Comparison of ENCODE assay signal across 8 cellular contexts in genomic region chr2:47437287-47437686, GRCh38. TPM values are rescaled to one million over a fixed set of nuclear protein-coding genes. Genes with fewer than 3 reads are reported as not detected.
DNase-seq lines count a peak whose midpoint lies in the region; ATAC-seq and TF ChIP-seq lines count a peak whose summit lies in the region.
"Had no signal": no experiment of that assay in that cellular context is flagged by ENCODE, and none has a peak within 500 bp of the region (broad histone marks: within the 10 kb centered on the region; RNA-seq: fewer than 3 reads in every experiment).

No MANE protein-coding gene starts in this region.

- H3K36me3 ChIP-seq in OCI-LY3 (replicated peaks; ENCODE audit: low read depth, low read length): peaks cover 16% of the 10 kb centered on the region
- no peaks in the 10 kb centered on the region for H3K36me3 ChIP-seq in fibroblast of lung (ENCODE audit: control insufficient read depth, insufficient read depth, low read length)
- no peaks in the 10 kb centered on the region for H3K36me3 ChIP-seq in effector memory CD4-positive, alpha-beta T cell (ENCODE audit: control insufficient read depth, insufficient read depth, low read length)

- H3K27ac ChIP-seq in OCI-LY3 (ENCODE audit: low read length) (no peak overlapping the region), fibroblast of lung (ENCODE audit: insufficient read depth, low read length) (no peak overlapping the region)
- H3K27ac ChIP-seq in effector memory CD4-positive, alpha-beta T cell (ENCODE audit: insufficient read depth, low read length, poor library complexity, severe bottlenecking): no peak overlapping the region

- intact Hi-C loops in sciatic nerve (cut with DNase I): loop anchor here (5.0 kb wide), 1 partner anchor 330 kb away; no protein-coding TSS in a partner anchor

- H3K4me2 ChIP-seq in OCI-LY3 (ENCODE audit: low read length) (no peak overlapping the region), fibroblast of lung (ENCODE audit: extremely low read depth, insufficient read depth, low read length) (no peak overlapping the region)

- no peak overlapping the region for H3K9ac ChIP-seq in OCI-LY3 (ENCODE audit: low read length)
- no peak overlapping the region for H3K9ac ChIP-seq in fibroblast of lung (ENCODE audit: insufficient read depth, low read length)

- no peaks in the 10 kb centered on the region for H3K4me1 ChIP-seq in OCI-LY3 (ENCODE audit: low read length)
- H3K4me1 ChIP-seq in fibroblast of lung (ENCODE audit: control insufficient read depth, extremely low read depth, insufficient read depth, low read length): no peaks in the 10 kb centered on the region
- no peaks in the 10 kb centered on the region for H3K4me1 ChIP-seq in effector memory CD4-positive, alpha-beta T cell (ENCODE audit: control insufficient read depth, insufficient read depth, low read length, poor library complexity, severe bottlenecking)

- DNase-seq in GM12865 (ENCODE audit: low read depth): peak; percentile 32
- peak; percentile 35 to 71 for DNase-seq in fibroblast of lung (ENCODE audit: low read depth in 2 of 2)
- DNase-seq in sciatic nerve (ENCODE audit: low spot score): no peak
- no peak for DNase-seq in effector memory CD4-positive, alpha-beta T cell

- ATAC-seq in sciatic nerve (peak; percentile 62), HG03378 (IDR thresholded peaks at IDR 0.05; ENCODE audit: unreplicated experiment) (no peak), GM18511 (IDR thresholded peaks at IDR 0.05; ENCODE audit: unreplicated experiment) (no peak)
- ATAC-seq: Panc1 had no signal

- H4K20me1 ChIP-seq in OCI-LY3 (ENCODE audit: insufficient read depth, low read length): no peaks in the 10 kb centered on the region; the same call in 1 of the 2 replicates
- H4K20me1 ChIP-seq in fibroblast of lung (ENCODE audit: control insufficient read depth, extremely low read depth, insufficient read depth, low read length): no peaks in the 10 kb centered on the region

- H3K27me3 ChIP-seq in OCI-LY3 (ENCODE audit: low read depth, low read length) (no peaks in the 10 kb centered on the region), fibroblast of lung (ENCODE audit: control insufficient read depth, insufficient read depth, low read length) (no peaks in the 10 kb centered on the region)
- H3K27me3 ChIP-seq in effector memory CD4-positive, alpha-beta T cell (replicated peaks; ENCODE audit: control insufficient read depth, insufficient read depth, low read length, poor library complexity, severe bottlenecking): no peaks in the 10 kb centered on the region

- H3K79me2 ChIP-seq in OCI-LY3 (ENCODE audit: low read length) (no peaks in the 10 kb centered on the region), fibroblast of lung (ENCODE audit: control insufficient read depth, insufficient read depth, low read length) (no peaks in the 10 kb centered on the region)

- H2AFZ ChIP-seq in OCI-LY3 (ENCODE audit: low read depth, low read length): no peak overlapping the region
- H2AFZ ChIP-seq in fibroblast of lung (ENCODE audit: low read length): no peak overlapping the region

- H3K9me3 ChIP-seq in OCI-LY3 (ENCODE audit: insufficient read depth, low read length): no peaks in the 10 kb centered on the region
- no peaks in the 10 kb centered on the region for H3K9me3 ChIP-seq in fibroblast of lung (ENCODE audit: control insufficient read depth, insufficient read depth, low read depth, low read length)
- no peaks in the 10 kb centered on the region for H3K9me3 ChIP-seq in effector memory CD4-positive, alpha-beta T cell (ENCODE audit: control insufficient read depth, low read length)

- H3K4me3 ChIP-seq in GM12865 (ENCODE audit: low read depth, low read length) (no peak overlapping the region), OCI-LY3 (ENCODE audit: low read length) (no peak overlapping the region), fibroblast of lung (replicated peaks in 1 of 4; ENCODE audit: control extremely low read depth in 1 of 4, insufficient read depth in 1 of 4, low read depth in 3 of 4, low read length in 4 of 4) (no peak overlapping the region)
- H3K4me3 ChIP-seq in effector memory CD4-positive, alpha-beta T cell (ENCODE audit: insufficient read depth, low read depth, low read length, poor library complexity, severe bottlenecking): no peak overlapping the region

- TF ChIP-seq CTCF in GM12865 (IDR thresholded peaks at IDR 0.05; ENCODE audit: insufficient read depth, low read depth, low read length, missing control alignments) (peak; percentile 14), OCI-LY3 (IDR thresholded peaks at IDR 0.05; ENCODE audit: low read depth, low read length) (peak; percentile 11; the same call in 1 of the 2 replicates), fibroblast of lung (conservative IDR thresholded peaks at IDR 0.05 in 1 of 2, IDR thresholded peaks at IDR 0.05 in 1 of 2; ENCODE audit: low read depth in 1 of 2, low read length in 2 of 2) (peak; percentile 28 to 42)

RNA-seq across cellular contexts. Expression of gene MSH2, which starts 34.3 kb away (rescaled TPM):
- total RNA-seq in fibroblast of lung: 18.7 and 19.7 TPM in 2 replicates
- polyA plus RNA-seq in fibroblast of lung: 15.4 and 27.2 TPM in 2 replicates
- 12.8 and 23.6 TPM in 2 replicates for polyA plus RNA-seq in fibroblast of lung (2012)
- 2.1 and 3.3 TPM in 2 replicates for polyA minus RNA-seq in fibroblast of lung (ENCODE audit: low replicate concordance)
- 25.1 TPM for total RNA-seq in sciatic nerve

Comparison
In these comparisons a context has a peak if more than half of its experiments do, and no peak if none do; other contexts are left out.
1. DNase-seq: peak in GM12865 (single experiment) and fibroblast of lung (2 of 2); none in sciatic nerve (single experiment) and effector memory CD4-positive, alpha-beta T cell (0 of 3).
2. Peak in every context shown above with its lines, with median percentiles within 50 percentile points of each other: CTCF ChIP-seq.